Comparison of ENCODE assay signal across 14 cellular contexts in genomic region chr10:34190594-34190993, GRCh38.
"Had no signal": no experiment of that assay in that cellular context is flagged by ENCODE, and none has a peak within 500 bp of the region (broad histone marks: within the 10 kb centered on the region; RNA-seq: fewer than 3 reads in every experiment).

No MANE protein-coding gene starts in this region.

- DNase-seq: activated CD4-positive, alpha-beta T cell treated with anti-CD3 and anti-CD28 coated beads for 48 hours; activated naive CD4-positive, alpha-beta T cell treated with anti-CD3 and anti-CD28 coated beads for 36 hours; activated T-cell treated with anti-CD3 and anti-CD28 coated beads for 4 hours; foreskin fibroblast; heart left ventricle; SK-N-SH; T-helper 1 cell; thyroid gland; WERI-Rb-1 had no signal

- H3K9me3 Mint-ChIP-seq: activated naive CD4-positive, alpha-beta T cell treated with anti-CD3 and anti-CD28 coated beads for 36 hours; activated T-helper 17 cell treated with anti-CD3 and anti-CD28 coated beads, Interleukin-2, amount 50 U/mL, for 72 hours had no signal

- H3K4me3 Mint-ChIP-seq: activated naive CD4-positive, alpha-beta T cell treated with anti-CD3 and anti-CD28 coated beads for 36 hours; activated T-helper 17 cell treated with anti-CD3 and anti-CD28 coated beads, Interleukin-2, amount 50 U/mL, for 72 hours had no signal

- H3K9me2 ChIP-seq: SK-N-SH had no signal

- H3K27ac Mint-ChIP-seq: activated naive CD4-positive, alpha-beta T cell treated with anti-CD3 and anti-CD28 coated beads for 36 hours; activated T-helper 17 cell treated with anti-CD3 and anti-CD28 coated beads, Interleukin-2, amount 50 U/mL, for 72 hours had no signal

- H3K4me3 ChIP-seq: heart left ventricle, skin epidermis, thyroid gland had no signal

- H3K27me3 ChIP-seq: heart left ventricle, neutrophil, thyroid gland had no signal

- H3K4me2 ChIP-seq: SK-N-SH had no signal

- H3K4me1 Mint-ChIP-seq: activated T-helper 17 cell treated with anti-CD3 and anti-CD28 coated beads, Interleukin-2, amount 50 U/mL, for 72 hours had no signal

- H3K27ac ChIP-seq: heart left ventricle, neutrophil, skin epidermis, thyroid gland, WERI-Rb-1 had no signal

- ATAC-seq: activated T-helper 17 cell treated with anti-CD3 and anti-CD28 coated beads, Interleukin-2, amount 50 U/mL, for 72 hours; esophagus mucosa; heart left ventricle; left lobe of liver had no signal

- H3K9me3 ChIP-seq: heart left ventricle, neutrophil, SK-N-SH, thyroid gland had no signal

- H3K9ac ChIP-seq: SK-N-SH had no signal

- H3K36me3 ChIP-seq: heart left ventricle, neutrophil, thyroid gland, WERI-Rb-1 had no signal
